1 cellular context compared by ENCODE assay signal in genomic region chr12:111363578-111363977, GRCh38.
TF ChIP-seq lines count a peak whose summit lies in the region.

No MANE protein-coding gene starts in this region.

TF ChIP-seq in IMR-90, 13 proteins besides CTCF, POLR2A, EP300 and RAD21 (continued from another document):
- TF ChIP-seq MAZ (IDR thresholded peaks at IDR 0.05; ENCODE audit: borderline replicate concordance, low read depth, low read length), result no peak
- peak; percentile 50; the same call in 1 of the 2 replicates for TF ChIP-seq CEBPB (IDR thresholded peaks at IDR 0.05; ENCODE audit: low read depth, low read length)
- TF ChIP-seq RFX5 (IDR thresholded peaks at IDR 0.05; ENCODE audit: low read depth, low read length), result no peak
- no peak for TF ChIP-seq RCOR1 (IDR thresholded peaks at IDR 0.05; ENCODE audit: insufficient replicate concordance, low read length)
